In genomic region chr5:58582004-58582403, GRCh38 we compare ENCODE assay signal across 1 cellular context.
TF ChIP-seq lines count a peak whose summit lies in the region.

No MANE protein-coding gene starts in this region.

TF ChIP-seq in HEK293, 187 proteins besides CTCF, POLR2A, EP300 and RAD21 (continued from another document and continues in another):
- no peak for TF ChIP-seq PRDM2 (tag by site-specific recombination; IDR thresholded peaks at IDR 0.05; ENCODE audit: borderline replicate concordance)
- no peak; the same call in 1 of the 2 replicates for TF ChIP-seq ZNF394 (tag by site-specific recombination; IDR thresholded peaks at IDR 0.05; ENCODE audit: borderline replicate concordance)
- TF ChIP-seq ZSCAN18 (tag by site-specific recombination; IDR thresholded peaks at IDR 0.05), result no peak
- TF ChIP-seq ZNF707 (tag by site-specific recombination; IDR thresholded peaks at IDR 0.05), result no peak
- no peak for TF ChIP-seq ZBTB49 (tag by site-specific recombination; IDR thresholded peaks at IDR 0.05; ENCODE audit: low read depth)
- TF ChIP-seq ZNF221 (tag by site-specific recombination; IDR thresholded peaks at IDR 0.05; ENCODE audit: borderline replicate concordance), result no peak
- TF ChIP-seq ZNF398 (tag by site-specific recombination; IDR thresholded peaks at IDR 0.05), result peak; percentile 59; the same call in 1 of the 2 replicates
- TF ChIP-seq ZNF664 (tag by site-specific recombination; IDR thresholded peaks at IDR 0.05), result no peak
- TF ChIP-seq ZNF19 (tag by site-specific recombination; IDR thresholded peaks at IDR 0.05; ENCODE audit: low read depth), result no peak
- no peak for TF ChIP-seq ZNF24 (tag by site-specific recombination; IDR thresholded peaks at IDR 0.05)
- no peak for TF ChIP-seq ZNF785 (tag by site-specific recombination; IDR thresholded peaks at IDR 0.05)
- no peak for TF ChIP-seq ZBTB1 (tag by site-specific recombination; IDR thresholded peaks at IDR 0.05)
- TF ChIP-seq ZNF555 (tag by site-specific recombination; conservative IDR thresholded peaks at IDR 0.05), result no peak
- no peak for TF ChIP-seq EGR2 (tag by site-specific recombination; IDR thresholded peaks at IDR 0.05; ENCODE audit: low read depth)
- TF ChIP-seq OSR2 (tag by site-specific recombination; IDR thresholded peaks at IDR 0.05), result no peak
- TF ChIP-seq ZBTB7A (tag by site-specific recombination; IDR thresholded peaks at IDR 0.05; ENCODE audit: low read depth), result no peak
- TF ChIP-seq ZNF792 (tag by site-specific recombination; IDR thresholded peaks at IDR 0.05), result no peak
- TF ChIP-seq ZNF174 (tag by site-specific recombination; IDR thresholded peaks at IDR 0.05), result no peak
- TF ChIP-seq OVOL3 (tag by site-specific recombination; IDR thresholded peaks at IDR 0.05), result no peak
- TF ChIP-seq IKZF3 (tag by site-specific recombination; IDR thresholded peaks at IDR 0.05), result no peak
- TF ChIP-seq ZSCAN23 (tag by site-specific recombination; IDR thresholded peaks at IDR 0.05), result no peak
- TF ChIP-seq ZIC2 (tag by site-specific recombination; IDR thresholded peaks at IDR 0.05), result no peak
- no peak for TF ChIP-seq ZBTB11 (tag by site-specific recombination; conservative IDR thresholded peaks at IDR 0.05; ENCODE audit: low read depth)
- TF ChIP-seq TRIM28 (IDR thresholded peaks at IDR 0.05; ENCODE audit: borderline replicate concordance, low read length), result no peak
- TF ChIP-seq ZNF621 (tag by site-specific recombination; IDR thresholded peaks at IDR 0.05), result no peak
- TF ChIP-seq ZNF473 (tag by site-specific recombination; IDR thresholded peaks at IDR 0.05), result no peak
- no peak for TF ChIP-seq ZFP37 (tag by site-specific recombination; IDR thresholded peaks at IDR 0.05)
- no peak; the same call in 1 of the 2 replicates for TF ChIP-seq ZBTB21 (tag by site-specific recombination; IDR thresholded peaks at IDR 0.05)
- TF ChIP-seq ZNF10 (tag by site-specific recombination; IDR thresholded peaks at IDR 0.05), result no peak
- no peak for TF ChIP-seq BCL6B (tag by site-specific recombination; IDR thresholded peaks at IDR 0.05)
- TF ChIP-seq ZNF530 (tag by site-specific recombination; IDR thresholded peaks at IDR 0.05; ENCODE audit: low read depth), result no peak
- TF ChIP-seq ZNF776 (tag by site-specific recombination; IDR thresholded peaks at IDR 0.05; ENCODE audit: borderline replicate concordance), result no peak
- TF ChIP-seq BCL11B (tag by site-specific recombination; IDR thresholded peaks at IDR 0.05; ENCODE audit: low read depth), result no peak
- TF ChIP-seq ZNF140 (tag by site-specific recombination; IDR thresholded peaks at IDR 0.05), result no peak
- TF ChIP-seq ZNF169 (tag by site-specific recombination; IDR thresholded peaks at IDR 0.05), result no peak
- no peak for TF ChIP-seq ZNF280C (tag by site-specific recombination; IDR thresholded peaks at IDR 0.05)
- no peak for TF ChIP-seq GLI2 (tag by site-specific recombination; IDR thresholded peaks at IDR 0.05; ENCODE audit: borderline replicate concordance, low read depth)
- TF ChIP-seq ZNF274 (IDR thresholded peaks at IDR 0.05; ENCODE audit: low read length), result no peak
- TF ChIP-seq ZNF274 (tag by site-specific recombination; IDR thresholded peaks at IDR 0.05; ENCODE audit: borderline replicate concordance), result no peak
- no peak for TF ChIP-seq ZNF529 (tag by site-specific recombination; IDR thresholded peaks at IDR 0.05; ENCODE audit: insufficient replicate concordance)
- no peak for TF ChIP-seq ZNF37A (tag by site-specific recombination; IDR thresholded peaks at IDR 0.05)
- TF ChIP-seq MEIS1 (CRISPR knock-in tag; IDR thresholded peaks at IDR 0.05; ENCODE audit: borderline replicate concordance), result no peak
- TF ChIP-seq HOXC10 (CRISPR knock-in tag; IDR thresholded peaks at IDR 0.05), result no peak
- TF ChIP-seq ZNF175 (tag by site-specific recombination; IDR thresholded peaks at IDR 0.05), result no peak
- 0 out of 2 replicates have a peak, but pooled peaks have one; percentile 16 for TF ChIP-seq MZF1 (tag by site-specific recombination; IDR thresholded peaks at IDR 0.05; ENCODE audit: borderline replicate concordance)
- peak; percentile 5 for TF ChIP-seq ZBTB26 (tag by site-specific recombination; optimal IDR thresholded peaks at IDR 0.05)
